ENCODE assay signal across 11 cellular contexts in genomic region chr1:230895452-230895851, GRCh38.
"Had no signal": no experiment of that assay in that cellular context is flagged by ENCODE, and none has a peak within 500 bp of the region (broad histone marks: within the 10 kb centered on the region; RNA-seq: fewer than 3 reads in every experiment).

No MANE protein-coding gene starts in this region.

- DNase-seq: GM23248, GOT3, H7, HFFc6, Karpas-422, KBM-7 had no signal

- H3K4me2 ChIP-seq: KMS-11 had no signal

- H3K27ac Mint-ChIP-seq: HFFc6, IgD-negative memory B cell had no signal

- H3K36me3 ChIP-seq: HAP-1 had no signal

- H3K9ac ChIP-seq: GM23248, KMS-11 had no signal

- ATAC-seq: HCT116 had no signal

- H3K9me3 Mint-ChIP-seq: HFFc6, IgD-negative memory B cell had no signal

- H3K4me3 ChIP-seq: GM23248, HAP-1 had no signal

- H3K9me3 ChIP-seq: HAP-1 had no signal

- H2AFZ ChIP-seq: GM23248 had no signal

- H3K4me1 ChIP-seq: HAP-1 had no signal

- H3K4me3 Mint-ChIP-seq: HFFc6, IgD-negative memory B cell had no signal

- H3K27ac ChIP-seq: GM23248, HL-60, KMS-11 had no signal
